In genomic region chr2:101895039-101895438, GRCh38 we compare ENCODE assay signal across 32 cellular contexts.
"Had no signal": no experiment of that assay in that cellular context is flagged by ENCODE, and none has a peak within 500 bp of the region (broad histone marks: within the 10 kb centered on the region; RNA-seq: fewer than 3 reads in every experiment).

No MANE protein-coding gene starts in this region.

- H3K27me3 ChIP-seq: brain microvascular endothelial cell, esophagus muscularis mucosa, foreskin keratinocyte, gastrocnemius medialis, heart left ventricle had no signal

- H3K4me1 ChIP-seq: esophagus muscularis mucosa, gastrocnemius medialis had no signal

- ATAC-seq: activated CD8-positive, alpha-beta T cell treated with anti-CD3 and anti-CD28 coated beads for 36 hours; foreskin keratinocyte; gastrocnemius medialis; heart left ventricle; T-cell had no signal

- H3K9me3 ChIP-seq: esophagus muscularis mucosa, gastrocnemius medialis, heart left ventricle had no signal

- DNase-seq: activated CD4-positive, alpha-beta T cell treated with anti-CD3 and anti-CD28 coated beads for 1 hour; activated CD4-positive, alpha-beta T cell treated with anti-CD3 and anti-CD28 coated beads for 4 hours; activated CD4-positive, alpha-beta T cell treated with anti-CD3 and anti-CD28 coated beads, Interleukin-2, amount 10 ng/mL, durations not matched to agents 7 days and 5 days; activated CD4-positive, alpha-beta T cell treated with anti-CD3 and anti-CD28 coated beads, Interleukin-2, amount 50 U/mL, for 4 hours; activated CD8-positive, alpha-beta memory T cell treated with anti-CD3 and anti-CD28 coated beads for 24 hours; activated CD8-positive, alpha-beta T cell treated with anti-CD3 and anti-CD28 coated beads for 36 hours; activated effector memory CD4-positive, alpha-beta T cell treated with anti-CD3 and anti-CD28 coated beads, Interleukin-2, amount 50 U/mL, for 16 hours; activated naive CD4-positive, alpha-beta T cell treated with anti-CD3 and anti-CD28 coated beads, Interleukin-2, amount 10 ng/mL, durations not matched to agents 7 days and 5 days; activated T-cell treated with anti-CD3 and anti-CD28 coated beads, Interleukin-2, amount 50 U/mL, for 1 hour; activated T-cell treated with anti-CD3 and anti-CD28 coated beads, Interleukin-2, amount 50 U/mL, for 48 hours; amniotic stem cell; anterior cingulate cortex; brain microvascular endothelial cell; cortex of kidney; dermis blood vessel endothelial cell; effector CD8-positive, alpha-beta T cell; endodermal cell; erythroblast; gastrocnemius medialis; glutamatergic neuron; heart left ventricle; hypothalamus; T-cell; T1000 had no signal

- H3K27me3 Mint-ChIP-seq: activated CD4-positive, alpha-beta T cell treated with anti-CD3 and anti-CD28 coated beads, Interleukin-2, amount 10 ng/mL, durations not matched to agents 7 days and 5 days; activated CD8-positive, alpha-beta T cell treated with anti-CD3 and anti-CD28 coated beads for 36 hours; activated naive CD4-positive, alpha-beta T cell treated with anti-CD3 and anti-CD28 coated beads, Interleukin-2, amount 10 ng/mL, durations not matched to agents 7 days and 5 days; activated naive CD8-positive, alpha-beta T cell; central memory CD8-positive, alpha-beta T cell; T-cell had no signal

- H3K9me3 Mint-ChIP-seq: activated naive CD4-positive, alpha-beta T cell treated with anti-CD3 and anti-CD28 coated beads, Interleukin-2, amount 10 ng/mL, durations not matched to agents 7 days and 5 days; activated T-helper 2 cell treated with anti-CD3 and anti-CD28 coated beads, Interferon-gamma antibody, Interleukin-2, Interleukin-4, amounts not matched to agents 10 μg/mL and 5 μg/mL and 100 μg/mL, durations not matched to agents 14 hours and 24 hours and 36 hours; central memory CD8-positive, alpha-beta T cell; endodermal cell; T-cell; T-helper 2 cell treated with Interferon-gamma antibody and Interleukin-4, amounts not matched to agents 5 μg/mL and 100 μg/mL, for 36 hours had no signal

- H3K4me3 Mint-ChIP-seq: activated CD4-positive, alpha-beta T cell treated with anti-CD3 and anti-CD28 coated beads, Interleukin-2, amount 10 ng/mL, durations not matched to agents 7 days and 5 days; activated CD8-positive, alpha-beta T cell treated with anti-CD3 and anti-CD28 coated beads for 36 hours; activated naive CD4-positive, alpha-beta T cell treated with anti-CD3 and anti-CD28 coated beads, Interleukin-2, amount 10 ng/mL, durations not matched to agents 7 days and 5 days; activated naive CD8-positive, alpha-beta T cell; activated T-helper 1 cell treated with anti-CD3 and anti-CD28 coated beads, Interleukin-12 subunit alpha, Interleukin-12 subunit beta, Interleukin-2, Interleukin-4 antibody, amounts not matched to agents 30 ng/mL and 10 ng/mL and 1 ng/mL, durations not matched to agents 14 hours and 24 hours and 36 hours; central memory CD8-positive, alpha-beta T cell; endodermal cell; T-cell; T-helper 1 cell treated with Interleukin-12 subunit alpha and Interleukin-12 subunit beta and Interleukin-4 antibody, amounts not matched to agents 30 μg/mL and 1 μg/mL, for 36 hours; T-helper 2 cell treated with Interferon-gamma antibody and Interleukin-4, amounts not matched to agents 5 μg/mL and 100 μg/mL, for 36 hours had no signal

- H3K27ac Mint-ChIP-seq: activated CD4-positive, alpha-beta T cell treated with anti-CD3 and anti-CD28 coated beads, Interleukin-2, amount 10 ng/mL, durations not matched to agents 7 days and 5 days; activated CD8-positive, alpha-beta T cell treated with anti-CD3 and anti-CD28 coated beads for 36 hours; activated naive CD4-positive, alpha-beta T cell treated with anti-CD3 and anti-CD28 coated beads, Interleukin-2, amount 10 ng/mL, durations not matched to agents 7 days and 5 days; activated naive CD8-positive, alpha-beta T cell; activated T-helper 1 cell treated with anti-CD3 and anti-CD28 coated beads, Interleukin-12 subunit alpha, Interleukin-12 subunit beta, Interleukin-2, Interleukin-4 antibody, amounts not matched to agents 30 ng/mL and 10 ng/mL and 1 ng/mL, durations not matched to agents 14 hours and 24 hours and 36 hours; activated T-helper 2 cell treated with anti-CD3 and anti-CD28 coated beads, Interferon-gamma antibody, Interleukin-2, Interleukin-4, amounts not matched to agents 10 μg/mL and 5 μg/mL and 100 μg/mL, durations not matched to agents 14 hours and 24 hours and 36 hours; endodermal cell; T-cell; T-helper 1 cell treated with Interleukin-12 subunit alpha and Interleukin-12 subunit beta and Interleukin-4 antibody, amounts not matched to agents 30 μg/mL and 1 μg/mL, for 36 hours; T-helper 2 cell treated with Interferon-gamma antibody and Interleukin-4, amounts not matched to agents 5 μg/mL and 100 μg/mL, for 36 hours had no signal

- H3K27ac ChIP-seq: brain microvascular endothelial cell, esophagus muscularis mucosa, foreskin keratinocyte, gastrocnemius medialis, heart left ventricle had no signal
